8 cellular contexts compared by ENCODE assay signal in genomic region chr13:45851171-45851889, GRCh38.
DNase-seq lines count a peak whose midpoint lies in the region.

Gene SIAH3, minus strand, starts transcription at chr13:45851753. Its CDS starts 124 bp downstream, at chr13:45851629.

- H3K9me3 ChIP-seq in adipocyte (ENCODE audit: control insufficient read depth, low read length) (peaks cover 19% of the 10 kb centered on the region), iPS-18c (ENCODE audit: control insufficient read depth, insufficient read depth, low read length) (no peaks in the 10 kb centered on the region)

- H3K4me3 ChIP-seq in adipocyte (ENCODE audit: low read length): peak within 1 kb of the TSS; percentile 67
- H3K4me3 ChIP-seq in iPS-18c (ENCODE audit: insufficient read depth, low read depth, low read length): peak within 1 kb of the TSS; percentile 60

- H3K4me1 ChIP-seq in adipocyte (ENCODE audit: control insufficient read depth, insufficient read depth, low read length): peaks cover 13% of the 10 kb centered on the region

- H3K27me3 ChIP-seq in adipocyte (replicated peaks; ENCODE audit: control insufficient read depth, insufficient read depth, low read length): peaks cover 95% of the 10 kb centered on the region

- no peaks in the 10 kb centered on the region for H3K36me3 ChIP-seq in adipocyte (ENCODE audit: control insufficient read depth, insufficient read depth, low read length, severe bottlenecking)

- H3K9ac ChIP-seq in adipocyte (ENCODE audit: low read length): peak within 1 kb of the TSS; percentile 15

- DNase-seq in DMS53 (lab: John Stamatoyannopoulos, UW): peak; percentile 63
- DNase-seq in DMS53 treated with DMSO at 0.1 percent for 48 hours (lab: John Stamatoyannopoulos, UW; ENCODE audit: unreplicated experiment): no peak
- DNase-seq in adipocyte (ENCODE audit: low read depth): peak; percentile 19
- peak; percentile 24 to 31 for DNase-seq in stimulated activated CD4-positive, alpha-beta T cell treated with anti-CD3 and anti-CD28 coated beads, Interleukin-2, amount 100 ng/mL, for 24 hours
- DNase-seq in SHP77 (lab: John Stamatoyannopoulos, UW): no peak
- no peak for DNase-seq in NCI-H2081 treated with DMSO at 0.1 percent for 48 hours (lab: John Stamatoyannopoulos, UW)
- no peak for DNase-seq in GM19240 (ENCODE audit: insufficient read length, low spot score)

Comparison
In these comparisons a context has a peak if more than half of its experiments do, and no peak if none do; other contexts are left out.
1. DNase-seq: peak in DMS53 (single experiment), adipocyte (single experiment) and stimulated activated CD4-positive, alpha-beta T cell treated with anti-CD3 and anti-CD28 coated beads, Interleukin-2, amount 100 ng/mL, for 24 hours (2 of 2); none in DMS53 treated with DMSO at 0.1 percent for 48 hours (single experiment), SHP77 (0 of 2), NCI-H2081 treated with DMSO at 0.1 percent for 48 hours (single experiment) and GM19240 (single experiment).